ENCODE assay signal across 11 cellular contexts in genomic region chr4:9924750-9925149, GRCh38.
DNase-seq lines count a peak whose midpoint lies in the region; ATAC-seq, FAIRE-seq and TF ChIP-seq lines count a peak whose summit lies in the region.
"Had no signal": no experiment of that assay in that cellular context is flagged by ENCODE, and none has a peak within 500 bp of the region (broad histone marks: within the 10 kb centered on the region; RNA-seq: fewer than 3 reads in every experiment).

No MANE protein-coding gene starts in this region.

- H3K79me2 ChIP-seq in keratinocyte (ENCODE audit: control insufficient read depth, insufficient read depth, low read length) = no peaks in the 10 kb centered on the region

- peak overlapping the region; percentile 51 for H3K4me2 ChIP-seq in keratinocyte (ENCODE audit: control insufficient read depth, extremely low read depth, insufficient read depth, low read depth, low read length)

- H3K36me3 Mint-ChIP-seq in Calu3 (ENCODE audit: insufficient read depth, unreplicated experiment) = no peaks in the 10 kb centered on the region

- peaks cover 2% of the 10 kb centered on the region for H3K9me1 ChIP-seq in keratinocyte (ENCODE audit: control insufficient read depth, extremely low read depth, insufficient read depth, low read length)

- FAIRE-seq in RCC 7860 (lab: Jason Lieb, UNC) (no peak), keratinocyte (lab: Jason Lieb, UNC) (peak; percentile 99), D721Med (lab: Jason Lieb, UNC) (no peak)

- dilution Hi-C loops in keratinocyte (cut with MboI; ENCODE audit: extremely low pct_ligation_motif_present, low sequenced_read_pairs) = no loop called here

- CTCF ChIA-PET in Calu3 (lab: Charles Lee) = no interaction called here

- TF ChIP-seq POLR2A in uterus (IDR thresholded peaks at IDR 0.05) = no peak

- no peak overlapping the region for H3K4me3 Mint-ChIP-seq in Calu3 (ENCODE audit: low read depth, unreplicated experiment)
- H3K4me3 Mint-ChIP-seq: activated CD8-positive, alpha-beta T cell treated with anti-CD3 and anti-CD28 coated beads for 36 hours had no signal

- H3K27ac Mint-ChIP-seq in Calu3 (ENCODE audit: unreplicated experiment) = no peak overlapping the region
- H3K27ac Mint-ChIP-seq: activated CD8-positive, alpha-beta T cell treated with anti-CD3 and anti-CD28 coated beads for 36 hours had no signal

- H3K27ac ChIP-seq in keratinocyte (ENCODE audit: control insufficient read depth, insufficient read depth, low read length) (peak overlapping the region; percentile 15), uterus (no peak overlapping the region)
- H3K27ac ChIP-seq: C4-2B had no signal

- DNase-seq in Calu3 (peak; percentile 1), HT1080 (ENCODE audit: low read depth) (peak; percentile 23), RCC 7860 (ENCODE audit: low spot score) (peak; percentile 36), keratinocyte (ENCODE audit: low read depth, low spot score) (peak; percentile 92), uterus (no peak), D721Med (ENCODE audit: insufficient read length, low spot score) (no peak), HAP-1 (ENCODE audit: low spot score in 2 of 2) (no peak)
- DNase-seq: activated CD8-positive, alpha-beta T cell treated with anti-CD3 and anti-CD28 coated beads for 36 hours; activated naive CD4-positive, alpha-beta T cell treated with Interleukin-2 at 50 U/mL for 16 hours had no signal

- H3K4me3 ChIP-seq in keratinocyte (ENCODE audit: control insufficient read depth in 2 of 3, extremely low read depth in 1 of 3, insufficient read depth in 2 of 3, low read depth in 1 of 3, low read length in 3 of 3) (no peak overlapping the region), uterus (no peak overlapping the region), HAP-1 (no peak overlapping the region)

- no peak for ATAC-seq in GM18858 (IDR thresholded peaks at IDR 0.05; ENCODE audit: unreplicated experiment)
- ATAC-seq: activated CD8-positive, alpha-beta T cell treated with anti-CD3 and anti-CD28 coated beads for 36 hours had no signal

- in situ Hi-C loops in HAP-1 (cut with MboI; ENCODE audit: low sequenced_read_pairs) = no loop called here

- no TSS peak for BruUV-seq in Calu3 (replicated peaks; lab: Mats Ljungman, UMichigan)

- H3K4me1 ChIP-seq in keratinocyte (ENCODE audit: control insufficient read depth, extremely low read depth, insufficient read depth, low read length) (peaks cover 16% of the 10 kb centered on the region), uterus (no peaks in the 10 kb centered on the region), HAP-1 (no peaks in the 10 kb centered on the region)

- H2AFZ ChIP-seq in keratinocyte (ENCODE audit: control insufficient read depth, low read length) = no peak overlapping the region

- no peak overlapping the region for H3K9ac ChIP-seq in keratinocyte (ENCODE audit: control insufficient read depth, extremely low read depth, insufficient read depth, low read length)

- peaks cover 2% of the 10 kb centered on the region for H4K20me1 ChIP-seq in keratinocyte (ENCODE audit: control insufficient read depth, extremely low read depth, insufficient read depth, low read length)

- no peaks in the 10 kb centered on the region for H3K9me3 Mint-ChIP-seq in Calu3 (ENCODE audit: low read depth, unreplicated experiment)
- H3K9me3 Mint-ChIP-seq: activated CD8-positive, alpha-beta T cell treated with anti-CD3 and anti-CD28 coated beads for 36 hours had no signal

- intact Hi-C loops in Calu3 (cut with micrococcal nuclease; ENCODE audit: unreplicated experiment) = no loop called here
- intact Hi-C loops in uterus (cut with DNase I; ENCODE audit: low total_unique reads) = no loop called here

- H3K36me3 ChIP-seq in keratinocyte (ENCODE audit: control insufficient read depth in 2 of 2, extremely low read depth in 1 of 2, insufficient read depth in 2 of 2, low read length in 2 of 2) (peaks cover 0 to 8% of the 10 kb centered on the region in 2 experiments), uterus (no peaks in the 10 kb centered on the region), HAP-1 (replicated peaks) (no peaks in the 10 kb centered on the region)

- no peaks in the 10 kb centered on the region for H3K9me3 ChIP-seq in keratinocyte (ENCODE audit: control insufficient read depth, low read depth, low read length)
- H3K9me3 ChIP-seq in uterus = no peaks in the 10 kb centered on the region
- H3K9me3 ChIP-seq in HAP-1 = no peaks in the 10 kb centered on the region

- no peaks in the 10 kb centered on the region for H3K27me3 ChIP-seq in keratinocyte (ENCODE audit: control insufficient read depth, extremely low read depth, insufficient read depth, low read length)
- H3K27me3 ChIP-seq in uterus = no peaks in the 10 kb centered on the region
- H3K27me3 ChIP-seq in HAP-1 (ENCODE audit: low read depth) = no peaks in the 10 kb centered on the region; the same call in 1 of the 2 replicates

- TF ChIP-seq CTCF in Calu3 (IDR thresholded peaks at IDR 0.05; ENCODE audit: unreplicated experiment) = no peak
- TF ChIP-seq CTCF in keratinocyte (optimal IDR thresholded peaks at IDR 0.05 in 1 of 3, IDR thresholded peaks at IDR 0.05 in 1 of 3, conservative IDR thresholded peaks at IDR 0.05 in 1 of 3; ENCODE audit: extremely low read depth in 1 of 3, insufficient read depth in 2 of 3, low read length in 3 of 3) = no peak
- TF ChIP-seq CTCF in uterus (IDR thresholded peaks at IDR 0.05) = no peak
- TF ChIP-seq CTCF in D721Med (IDR thresholded peaks at IDR 0.05; ENCODE audit: insufficient read depth, missing control alignments) = no peak

- no peaks in the 10 kb centered on the region for H3K4me1 Mint-ChIP-seq in Calu3 (ENCODE audit: low read depth, unreplicated experiment)

- H3K27me3 Mint-ChIP-seq in Calu3 (ENCODE audit: unreplicated experiment) = peaks cover 18% of the 10 kb centered on the region
- H3K27me3 Mint-ChIP-seq: activated CD8-positive, alpha-beta T cell treated with anti-CD3 and anti-CD28 coated beads for 36 hours had no signal

Comparison
In these comparisons a context has a peak if more than half of its experiments do, and no peak if none do; other contexts are left out.
1. DNase-seq: peak in Calu3 (single experiment), HT1080 (single experiment), RCC 7860 (single experiment) and keratinocyte (single experiment); none in uterus (0 of 2), D721Med (single experiment) and HAP-1 (0 of 2).